ENCODE assay signal across 20 cellular contexts in genomic region chr7:1829111-1829510, GRCh38.
DNase-seq lines count a peak whose midpoint lies in the region; ATAC-seq and TF ChIP-seq lines count a peak whose summit lies in the region.
"Had no signal": no experiment of that assay in that cellular context is flagged by ENCODE, and none has a peak within 500 bp of the region (broad histone marks: within the 10 kb centered on the region; RNA-seq: fewer than 3 reads in every experiment).

No MANE protein-coding gene starts in this region.

- ATAC-seq in activated CD4-positive, CD25-positive, alpha-beta regulatory T cell treated with anti-CD3 and anti-CD28 coated beads, Interleukin-2, amount 50 U/mL, for 24 hours, result no peak

- no peak overlapping the region for H2AK5ac ChIP-seq in mesenchymal stem cell (ENCODE audit: low read length, severe bottlenecking)

- H2BK5ac ChIP-seq in mesenchymal stem cell (ENCODE audit: low read depth, low read length, poor library complexity, severe bottlenecking), result no peak overlapping the region

- no peaks in the 10 kb centered on the region for H3K27me3 Mint-ChIP-seq in chondrocyte (ENCODE audit: low read depth)
- H3K27me3 Mint-ChIP-seq in type B pancreatic cell, result no peaks in the 10 kb centered on the region

- no peak overlapping the region for H3K9ac ChIP-seq in mesenchymal stem cell (ENCODE audit: low read length)
- H3K9ac ChIP-seq: BLaER1 had no signal

- peak overlapping the region; percentile 8 for H4K91ac ChIP-seq in mesenchymal stem cell (ENCODE audit: low read length)

- WGBS in mesenchymal stem cell, result 97% methylated on average over 22 of the region's 22 CpGs

- H3K27ac ChIP-seq in mesenchymal stem cell (ENCODE audit: low read length, poor library complexity, severe bottlenecking), result no peak overlapping the region
- H3K27ac ChIP-seq: BLaER1 had no signal

- no peak overlapping the region for H3K4me3 Mint-ChIP-seq in chondrocyte (ENCODE audit: unreplicated experiment)
- no peak overlapping the region for H3K4me3 Mint-ChIP-seq in type B pancreatic cell

- TF ChIP-seq CTCF in chondrocyte (IDR thresholded peaks at IDR 0.05) (no peak), type B pancreatic cell (conservative IDR thresholded peaks at IDR 0.05) (no peak)

- peaks cover 15% of the 10 kb centered on the region for H3K36me3 Mint-ChIP-seq in chondrocyte (ENCODE audit: low read depth)
- H3K36me3 Mint-ChIP-seq in type B pancreatic cell, result peaks cover 8% of the 10 kb centered on the region

- no peak overlapping the region for H3K14ac ChIP-seq in mesenchymal stem cell (ENCODE audit: low read length in 2 of 2)

- H4K8ac ChIP-seq in mesenchymal stem cell (ENCODE audit: low read length), result no peak overlapping the region

- no peaks in the 10 kb centered on the region for H3K79me1 ChIP-seq in mesenchymal stem cell (replicated peaks; ENCODE audit: low read length, poor library complexity, severe bottlenecking)

- H2BK15ac ChIP-seq in mesenchymal stem cell (ENCODE audit: low read depth, poor library complexity, severe bottlenecking), result no peak overlapping the region

- H3K4me2 ChIP-seq in mesenchymal stem cell (ENCODE audit: low read length, poor library complexity, severe bottlenecking), result no peak overlapping the region
- H3K4me2 ChIP-seq: BLaER1 had no signal

- peak overlapping the region in 1 of 2 experiments; percentile 46 for H3K4me3 ChIP-seq in mesenchymal stem cell (ENCODE audit: insufficient read depth in 1 of 2, low read depth in 1 of 2, low read length in 2 of 2)
- H3K4me3 ChIP-seq: BLaER1 had no signal

- H3K9me3 Mint-ChIP-seq in chondrocyte (ENCODE audit: low read depth), result peaks cover 29% of the 10 kb centered on the region
- no peaks in the 10 kb centered on the region for H3K9me3 Mint-ChIP-seq in type B pancreatic cell

- H3K4me1 Mint-ChIP-seq in chondrocyte (ENCODE audit: low read depth) (no peaks in the 10 kb centered on the region), type B pancreatic cell (ENCODE audit: unreplicated experiment) (no peaks in the 10 kb centered on the region)

- peak; percentile 43 for DNase-seq in activated effector memory CD4-positive, alpha-beta T cell treated with anti-CD3 and anti-CD28 coated beads, Interleukin-2, amount 50 U/mL, for 16 hours
- DNase-seq in activated effector memory CD4-positive, alpha-beta T cell treated with Interleukin-2 at 50 U/mL for 16 hours, result no peak
- DNase-seq in chondrocyte (ENCODE audit: low spot score) (peak; percentile 74), mesenchymal stem cell (no peak), type B pancreatic cell (ENCODE audit: extremely low spot score, unreplicated experiment) (peak; percentile 55), occipital lobe (lab: John Stamatoyannopoulos, UW) (no peak)
- DNase-seq in stimulated activated naive CD4-positive, alpha-beta T cell treated with Interleukin-2 at 50 U/mL for 16 hours (lab: John Stamatoyannopoulos, UW), result no peak
- DNase-seq: 8988T; H7; KBM-7; NCI-H1048; NCI-H146; NCI-H2107; NCI-H226; NCI-H526; NK-92 treated with Interleukin-12 subunit alpha and Interleukin-12 subunit beta, amount 100 ng/mL, for 24 hours; OCI-M1; RPMI8226 had no signal

- no peak overlapping the region for H3K27ac Mint-ChIP-seq in chondrocyte (ENCODE audit: unreplicated experiment)
- no peak overlapping the region for H3K27ac Mint-ChIP-seq in type B pancreatic cell

- H3K23ac ChIP-seq in mesenchymal stem cell (ENCODE audit: low read length in 2 of 2), result no peak overlapping the region

- H2BK12ac ChIP-seq in mesenchymal stem cell (ENCODE audit: low read length in 2 of 2), result no peak overlapping the region

- no peak overlapping the region for H3K18ac ChIP-seq in mesenchymal stem cell (ENCODE audit: low read depth in 1 of 2, low read length in 2 of 2)

- H2BK120ac ChIP-seq in mesenchymal stem cell (ENCODE audit: low read depth, low read length), result no peak overlapping the region

- H3K4ac ChIP-seq in mesenchymal stem cell (ENCODE audit: low read depth in 1 of 2, low read length in 2 of 2), result no peak overlapping the region

- no peak overlapping the region for H2AFZ ChIP-seq in mesenchymal stem cell (ENCODE audit: low read depth, low read length)

- H3K36me3 ChIP-seq in mesenchymal stem cell (ENCODE audit: control insufficient read depth in 1 of 2, insufficient read depth in 2 of 2, low read depth in 1 of 2, low read length in 2 of 2), result peaks cover 0 to 4% of the 10 kb centered on the region in 2 experiments

- H3K9me3 ChIP-seq in mesenchymal stem cell (ENCODE audit: control insufficient read depth, low read length), result peaks cover 13% of the 10 kb centered on the region

- peaks cover 3% of the 10 kb centered on the region for H3K4me1 ChIP-seq in mesenchymal stem cell (ENCODE audit: control insufficient read depth, insufficient read depth, low read depth, low read length)

- H3K27me3 ChIP-seq in mesenchymal stem cell (ENCODE audit: control insufficient read depth in 1 of 2, insufficient read depth in 1 of 2, low read length in 2 of 2), result no peaks in the 10 kb centered on the region
- H3K27me3 ChIP-seq: BLaER1 had no signal

Comparison
In these comparisons a context has a peak if more than half of its experiments do, and no peak if none do; other contexts are left out.
1. DNase-seq: peak in activated effector memory CD4-positive, alpha-beta T cell treated with anti-CD3 and anti-CD28 coated beads, Interleukin-2, amount 50 U/mL, for 16 hours (single experiment), chondrocyte (single experiment) and type B pancreatic cell (single experiment); none in activated effector memory CD4-positive, alpha-beta T cell treated with Interleukin-2 at 50 U/mL for 16 hours (single experiment), mesenchymal stem cell (single experiment), stimulated activated naive CD4-positive, alpha-beta T cell treated with Interleukin-2 at 50 U/mL for 16 hours (single experiment) and occipital lobe (single experiment).